ENCODE assay signal across 8 cellular contexts in genomic region chr11:118658372-118659313, GRCh38. TPM values are rescaled to one million over a fixed set of nuclear protein-coding genes. Genes with fewer than 3 reads are reported as not detected.
DNase-seq lines count a peak whose midpoint lies in the region; ATAC-seq and TF ChIP-seq lines count a peak whose summit lies in the region.

No MANE protein-coding gene starts in this region.

- H3K27me3 ChIP-seq in RWPE2 (ENCODE audit: insufficient read depth, poor library complexity, severe bottlenecking) (no peaks in the 10 kb centered on the region), foreskin keratinocyte (no peaks in the 10 kb centered on the region)

- H3K36me3 ChIP-seq in RWPE2 (ENCODE audit: low read depth), result peaks cover 23% of the 10 kb centered on the region

- H3K9me3 ChIP-seq in RWPE2 (ENCODE audit: severe bottlenecking), result no peaks in the 10 kb centered on the region

- H3K27ac ChIP-seq in RWPE2 (ENCODE audit: poor library complexity, severe bottlenecking), result peak overlapping the region; percentile 47
- H3K27ac ChIP-seq in foreskin keratinocyte, result no peak overlapping the region

- ATAC-seq in RWPE2 (ENCODE audit: low read depth), result peak; percentile 48
- ATAC-seq in foreskin keratinocyte, result peak; percentile 31
- no peak for ATAC-seq in HG03521 (IDR thresholded peaks at IDR 0.05; ENCODE audit: unreplicated experiment)
- no peak for ATAC-seq in GM21529 (IDR thresholded peaks at IDR 0.05; ENCODE audit: unreplicated experiment)

- H3K4me3 ChIP-seq in RWPE2 (ENCODE audit: severe bottlenecking) (no peak overlapping the region), retinal pigment epithelial cell (ENCODE audit: low read length) (no peak overlapping the region)

- peak; percentile 52 for DNase-seq in ELF-1 (ENCODE audit: low read depth, low spot score)
- DNase-seq in RWPE2 (ENCODE audit: low spot score), result no peak
- no peak for DNase-seq in foreskin keratinocyte
- DNase-seq in retinal pigment epithelial cell (ENCODE audit: low read depth), result no peak
- no peak for DNase-seq in activated T-cell treated with anti-CD3 and anti-CD28 coated beads, Interleukin-2, amount 50 U/mL, for 1 hour
- no peak for DNase-seq in activated CD4-positive, alpha-beta T cell treated with anti-CD3 and anti-CD28 coated beads, Interleukin-2, amount 50 U/mL, for 4 hours

- H3K4me1 ChIP-seq in RWPE2 (ENCODE audit: insufficient read depth, poor library complexity, severe bottlenecking), result no peaks in the 10 kb centered on the region
- no peaks in the 10 kb centered on the region for H3K4me1 ChIP-seq in foreskin keratinocyte

- TF ChIP-seq CTCF in RWPE2 (IDR thresholded peaks at IDR 0.05; ENCODE audit: poor library complexity, severe bottlenecking) (no peak), foreskin keratinocyte (conservative IDR thresholded peaks at IDR 0.05) (no peak), retinal pigment epithelial cell (conservative IDR thresholded peaks at IDR 0.05; ENCODE audit: low read depth, low read length) (peak; percentile 25)

RNA-seq across cellular contexts. Expression of gene TREH, which starts 20.8 kb away (rescaled TPM):
- not detected in 2 replicates for total RNA-seq in foreskin keratinocyte
- polyA plus RNA-seq in foreskin keratinocyte, result 0.07 and 0.09 TPM in 2 replicates

RNA-seq across cellular contexts. Expression of gene PHLDB1, which starts 51.2 kb away (rescaled TPM):
- total RNA-seq in foreskin keratinocyte, result 59.2 and 80.3 TPM in 2 replicates
- 31.8 and 39.6 TPM in 2 replicates for polyA plus RNA-seq in foreskin keratinocyte

Comparison
In these comparisons a context has a peak if more than half of its experiments do, and no peak if none do; other contexts are left out.
1. ATAC-seq: peak in RWPE2 (single experiment) and foreskin keratinocyte (single experiment); none in HG03521 (single experiment) and GM21529 (single experiment).